In genomic region chr14:102757646-102758045, GRCh38 we compare ENCODE assay signal across 1 cellular context.
TF ChIP-seq lines count a peak whose summit lies in the region.

No MANE protein-coding gene starts in this region.

TF ChIP-seq in H1, 55 proteins besides CTCF, POLR2A, EP300 and RAD21:
- TF ChIP-seq SAP30 (IDR thresholded peaks at IDR 0.05; ENCODE audit: insufficient read depth, insufficient replicate concordance, low read length) (no peak), BRCA1 (IDR thresholded peaks at IDR 0.05; ENCODE audit: low read depth, low read length) (no peak), SRF (IDR thresholded peaks at IDR 0.05; ENCODE audit: low read depth, low read length) (no peak), BCL11A (IDR thresholded peaks at IDR 0.05; ENCODE audit: low read depth in 2 of 2, low read length in 2 of 2) (no peak), CTBP2 (IDR thresholded peaks at IDR 0.05; ENCODE audit: borderline replicate concordance, insufficient read depth, insufficient read length, low read length) (no peak), ATF3 (IDR thresholded peaks at IDR 0.05; ENCODE audit: insufficient read depth, low read depth, low read length) (no peak), CBX8 (IDR thresholded peaks at IDR 0.05; ENCODE audit: borderline replicate concordance, low read depth, low read length) (no peak), ZNF274 (IDR thresholded peaks at IDR 0.05; ENCODE audit: borderline replicate concordance, extremely low read depth, low read length) (no peak), POLR2AphosphoS5 (IDR thresholded peaks at IDR 0.05; ENCODE audit: low read depth, low read length) (no peak), TCF12 (IDR thresholded peaks at IDR 0.05; ENCODE audit: low read depth, low read length) (no peak), HDAC6 (IDR thresholded peaks at IDR 0.05; ENCODE audit: low read depth, low read length) (no peak), GTF2F1 (IDR thresholded peaks at IDR 0.05; ENCODE audit: borderline replicate concordance, low read depth, low read length) (no peak), GABPA (IDR thresholded peaks at IDR 0.05; ENCODE audit: borderline replicate concordance, insufficient read depth, low read length) (no peak), CBX5 (IDR thresholded peaks at IDR 0.05; ENCODE audit: low read depth, low read length) (no peak)
TF ChIP-seq in H1: peak in this region for 0.
